Comparison of ENCODE assay signal across 14 cellular contexts in the genomic region with DNA sequence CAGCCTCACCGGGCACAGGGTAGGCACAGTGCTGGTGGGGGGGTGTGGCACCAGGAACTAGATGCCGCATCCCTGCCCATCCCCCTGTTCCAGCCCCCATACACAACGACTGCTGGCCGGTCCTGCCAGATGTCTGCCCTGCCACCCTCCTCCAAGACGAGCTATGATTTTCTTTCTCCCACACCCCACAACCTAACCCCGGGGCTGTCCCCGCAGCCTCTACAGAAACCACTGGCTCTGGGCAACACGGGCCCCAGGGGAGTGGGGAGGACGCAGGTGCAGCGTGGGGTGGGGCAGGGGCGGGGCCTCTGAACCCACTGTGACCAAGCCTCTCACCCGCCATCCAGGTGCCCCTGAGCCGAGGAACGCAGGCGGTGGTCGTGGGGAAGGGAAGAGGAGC. TPM values are rescaled to one million over a fixed set of nuclear protein-coding genes. Genes with fewer than 3 reads are reported as not detected.
DNase-seq lines count a peak whose midpoint lies in the region; ATAC-seq and TF ChIP-seq lines count a peak whose summit lies in the region.
"Had no signal": no experiment of that assay in that cellular context is flagged by ENCODE, and none has a peak within 500 bp of the region (broad histone marks: within the 10 kb centered on the region; RNA-seq: fewer than 3 reads in every experiment).

No MANE protein-coding gene starts in this region.

- no peak overlapping the region for H3K4me3 Mint-ChIP-seq in naive thymus-derived CD4-positive, alpha-beta T cell
- H3K4me3 Mint-ChIP-seq: activated CD4-positive, alpha-beta T cell treated with anti-CD3 and anti-CD28 coated beads, Interleukin-2, amount 10 ng/mL, durations not matched to agents 7 days and 5 days had no signal

- no peaks in the 10 kb centered on the region for H3K36me3 ChIP-seq in naive thymus-derived CD4-positive, alpha-beta T cell (ENCODE audit: control insufficient read depth in 2 of 3, insufficient read depth in 3 of 3, low read length in 3 of 3)
- H3K36me3 ChIP-seq: right lobe of liver had no signal

- peaks cover 0 to 8% (median 4%) of the 10 kb centered on the region in 11 donors for H3K9me3 Mint-ChIP-seq in naive thymus-derived CD4-positive, alpha-beta T cell

- no peak overlapping the region for H3K27ac ChIP-seq in naive thymus-derived CD4-positive, alpha-beta T cell (ENCODE audit: low read depth, low read length)
- H3K27ac ChIP-seq: right lobe of liver had no signal

- peaks cover 16 to 32% (median 28%) of the 10 kb centered on the region in 7 donors for H3K4me1 Mint-ChIP-seq in naive thymus-derived CD4-positive, alpha-beta T cell

- H3K36me3 Mint-ChIP-seq in naive thymus-derived CD4-positive, alpha-beta T cell, result peaks cover 0 to 4% (median 0%) of the 10 kb centered on the region in 5 donors

- H3K4me3 ChIP-seq in naive thymus-derived CD4-positive, alpha-beta T cell (ENCODE audit: low read length), result no peak overlapping the region
- H3K4me3 ChIP-seq: right lobe of liver had no signal

- intact Hi-C loops in naive thymus-derived CD4-positive, alpha-beta T cell (cut with micrococcal nuclease), result no loop called here

- no peak overlapping the region for H3K27ac Mint-ChIP-seq in naive thymus-derived CD4-positive, alpha-beta T cell
- H3K27ac Mint-ChIP-seq: activated CD4-positive, alpha-beta T cell treated with anti-CD3 and anti-CD28 coated beads, Interleukin-2, amount 10 ng/mL, durations not matched to agents 7 days and 5 days had no signal

- TF ChIP-seq POLR2A in GM18505 (IDR thresholded peaks at IDR 0.05; ENCODE audit: borderline replicate concordance, extremely low read depth, insufficient read depth, insufficient read length), result no peak

- H3K27me3 Mint-ChIP-seq in naive thymus-derived CD4-positive, alpha-beta T cell, result peaks cover 0 to 3% (median 0%) of the 10 kb centered on the region in 5 donors
- H3K27me3 Mint-ChIP-seq: activated CD4-positive, alpha-beta T cell treated with anti-CD3 and anti-CD28 coated beads, Interleukin-2, amount 10 ng/mL, durations not matched to agents 7 days and 5 days had no signal

- POLR2A ChIA-PET in naive thymus-derived CD4-positive, alpha-beta T cell (lab: Charles Lee), result no interaction called here

- CTCF ChIA-PET in naive thymus-derived CD4-positive, alpha-beta T cell (lab: Charles Lee), result interaction anchor here (0.6 to 0.7 kb wide), 2 partner anchors 46 to 259 kb away, joined by 3 read pairs; no protein-coding TSS in a partner anchor

- H3K9me3 ChIP-seq in naive thymus-derived CD4-positive, alpha-beta T cell (ENCODE audit: control insufficient read depth in 2 of 3, low read length in 3 of 3), result peaks cover 0 to 10% (median 0%) of the 10 kb centered on the region in 3 experiments
- H3K9me3 ChIP-seq: right lobe of liver had no signal

- peak; percentile 49 for ATAC-seq in naive thymus-derived CD4-positive, alpha-beta T cell
- ATAC-seq in GM18505 (IDR thresholded peaks at IDR 0.05; ENCODE audit: unreplicated experiment), result no peak
- ATAC-seq: right lobe of liver had no signal

- DNase-seq in NCI-H2171 treated with DMSO at 0.1 percent for 48 hours (lab: John Stamatoyannopoulos, UW) (peak; percentile 15), NCI-H2171 (lab: John Stamatoyannopoulos, UW) (no peak), GM19240 (ENCODE audit: insufficient read length, low spot score) (peak; percentile 34), NAMALWA (ENCODE audit: low spot score) (peak; percentile 90), dermis blood vessel endothelial cell (no peak), putamen (ENCODE audit: low spot score) (no peak)
- no peak for DNase-seq in naive thymus-derived CD4-positive, alpha-beta T cell
- DNase-seq: activated CD4-positive, alpha-beta T cell treated with anti-CD3 and anti-CD28 coated beads, Interleukin-2, amount 10 ng/mL, durations not matched to agents 7 days and 5 days; cortex of kidney; EL; kidney; NCI-H774; right lobe of liver had no signal

- peaks cover 10 to 23% of the 10 kb centered on the region in 2 donors for H3K4me1 ChIP-seq in naive thymus-derived CD4-positive, alpha-beta T cell (ENCODE audit: control insufficient read depth in 2 of 2, insufficient read depth in 2 of 2, low read length in 2 of 2)
- H3K4me1 ChIP-seq: right lobe of liver had no signal

- H3K27me3 ChIP-seq in naive thymus-derived CD4-positive, alpha-beta T cell (ENCODE audit: control insufficient read depth in 2 of 2, insufficient read depth in 2 of 2, low read length in 2 of 2), result no peaks in the 10 kb centered on the region
- H3K27me3 ChIP-seq: right lobe of liver had no signal

RNA-seq across cellular contexts. Expression of gene PGLS, which starts 15.5 kb away (rescaled TPM):
- 10 to 100 TPM; 53.3 to 83.3 (median 74.1) TPM for total RNA-seq in naive thymus-derived CD4-positive, alpha-beta T cell
- polyA plus RNA-seq in naive thymus-derived CD4-positive, alpha-beta T cell, result 10 to 100 TPM; 67.0 to 77.1 TPM
- 65.7 and 74.7 TPM in 2 replicates for total RNA-seq in dermis blood vessel endothelial cell

RNA-seq across cellular contexts. Expression of gene COLGALT1, which starts 28.5 kb away (rescaled TPM):
- total RNA-seq in naive thymus-derived CD4-positive, alpha-beta T cell, result 10 to 100 TPM; 50.1 to 70.6 (median 61.3) TPM
- polyA plus RNA-seq in naive thymus-derived CD4-positive, alpha-beta T cell, result 10 to 100 TPM; 13.2 to 23.8 TPM
- 105 and 106 TPM in 2 replicates for total RNA-seq in dermis blood vessel endothelial cell

RNA-seq across cellular contexts. Expression of gene SLC27A1, which starts 56.6 kb away (rescaled TPM):
- 10 to 100 TPM in 4 of 5 experiments, 1 to 10 TPM in 1; 3.1 to 15.1 (median 11.0) TPM for total RNA-seq in naive thymus-derived CD4-positive, alpha-beta T cell
- 1 to 10 TPM; 5.0 to 8.2 TPM for polyA plus RNA-seq in naive thymus-derived CD4-positive, alpha-beta T cell
- total RNA-seq in dermis blood vessel endothelial cell, result 31.7 and 35.5 TPM in 2 replicates

Comparison
In these comparisons a context has a peak if more than half of its experiments do, and no peak if none do; other contexts are left out.
1. DNase-seq: peak in NCI-H2171 treated with DMSO at 0.1 percent for 48 hours (single experiment), GM19240 (single experiment) and NAMALWA (single experiment); none in NCI-H2171 (single experiment), naive thymus-derived CD4-positive, alpha-beta T cell (0 of 9), dermis blood vessel endothelial cell (single experiment) and putamen (single experiment).